ENCODE assay signal across 19 cellular contexts in genomic region chr7:80642871-80643270, GRCh38. TPM values are rescaled to one million over a fixed set of nuclear protein-coding genes. Genes with fewer than 3 reads are reported as not detected.
DNase-seq lines count a peak whose midpoint lies in the region; ATAC-seq, FAIRE-seq and TF ChIP-seq lines count a peak whose summit lies in the region.
"Had no signal": no experiment of that assay in that cellular context is flagged by ENCODE, and none has a peak within 500 bp of the region (broad histone marks: within the 10 kb centered on the region; RNA-seq: fewer than 3 reads in every experiment).

No MANE protein-coding gene starts in this region.

- H3K9ac ChIP-seq in parathyroid adenoma, result no peak overlapping the region

- H3K9me3 Mint-ChIP-seq in activated T-cell treated with anti-CD3 and anti-CD28 coated beads, Interleukin-2, amount 50 U/mL, for 72 hours, result no peaks in the 10 kb centered on the region
- H3K9me3 Mint-ChIP-seq: activated CD4-positive, alpha-beta memory T cell treated with anti-CD3 and anti-CD28 coated beads for 36 hours; activated naive CD4-positive, alpha-beta T cell treated with anti-CD3 and anti-CD28 coated beads, Interleukin-2, amount 50 U/mL, for 72 hours had no signal

- H3K27me3 Mint-ChIP-seq in activated T-cell treated with anti-CD3 and anti-CD28 coated beads, Interleukin-2, amount 50 U/mL, for 72 hours (ENCODE audit: low read depth), result no peaks in the 10 kb centered on the region
- H3K27me3 Mint-ChIP-seq: activated CD4-positive, alpha-beta memory T cell treated with anti-CD3 and anti-CD28 coated beads for 36 hours; brain had no signal

- intact Hi-C loops in heart right ventricle (cut with DNase I), result loop anchor here in 4 of 10 donors (5.0 to 10.0 kb wide), 4 partner anchors 41 to 118 kb away; no protein-coding TSS in a partner anchor

- H3K9me3 ChIP-seq in heart right ventricle (no peaks in the 10 kb centered on the region), parathyroid adenoma (ENCODE audit: control insufficient read depth, low read length) (no peaks in the 10 kb centered on the region)

- no peaks in the 10 kb centered on the region for H3K79me2 ChIP-seq in parathyroid adenoma

- H3K4me1 Mint-ChIP-seq in activated T-cell treated with anti-CD3 and anti-CD28 coated beads, Interleukin-2, amount 50 U/mL, for 72 hours (ENCODE audit: low read depth), result no peaks in the 10 kb centered on the region

- H3K4me2 ChIP-seq in parathyroid adenoma (ENCODE audit: low read length), result peak overlapping the region; percentile 12

- no peak for TF ChIP-seq CTCF in heart right ventricle (IDR thresholded peaks at IDR 0.05)
- no peak for TF ChIP-seq CTCF in parathyroid adenoma (IDR thresholded peaks at IDR 0.05)

- no peaks in the 10 kb centered on the region for H3K36me3 Mint-ChIP-seq in activated T-cell treated with anti-CD3 and anti-CD28 coated beads, Interleukin-2, amount 50 U/mL, for 72 hours (ENCODE audit: insufficient read depth in 2 of 2)
- H3K36me3 Mint-ChIP-seq: activated CD4-positive, alpha-beta memory T cell treated with anti-CD3 and anti-CD28 coated beads for 36 hours; activated naive CD4-positive, alpha-beta T cell treated with anti-CD3 and anti-CD28 coated beads, Interleukin-2, amount 50 U/mL, for 72 hours; brain had no signal

- H3K27ac Mint-ChIP-seq in activated T-cell treated with anti-CD3 and anti-CD28 coated beads, Interleukin-2, amount 50 U/mL, for 72 hours, result no peak overlapping the region
- H3K27ac Mint-ChIP-seq: activated CD4-positive, alpha-beta memory T cell treated with anti-CD3 and anti-CD28 coated beads for 36 hours; activated naive CD4-positive, alpha-beta T cell treated with anti-CD3 and anti-CD28 coated beads, Interleukin-2, amount 50 U/mL, for 72 hours; brain had no signal

- no peak overlapping the region for H3K4me3 Mint-ChIP-seq in activated T-cell treated with anti-CD3 and anti-CD28 coated beads, Interleukin-2, amount 50 U/mL, for 72 hours
- H3K4me3 Mint-ChIP-seq: activated CD4-positive, alpha-beta memory T cell treated with anti-CD3 and anti-CD28 coated beads for 36 hours; brain; neural crest cell had no signal

- H3K4me1 ChIP-seq in heart right ventricle (peaks cover 0 to 56% (median 40%) of the 10 kb centered on the region in 9 donors), parathyroid adenoma (no peaks in the 10 kb centered on the region)

- H3K27me3 ChIP-seq in heart right ventricle (no peaks in the 10 kb centered on the region), parathyroid adenoma (ENCODE audit: control insufficient read depth, insufficient read depth, low read length) (no peaks in the 10 kb centered on the region)

- peaks cover 0 to 19% (median 3%) of the 10 kb centered on the region in 9 donors for H3K36me3 ChIP-seq in heart right ventricle
- no peaks in the 10 kb centered on the region for H3K36me3 ChIP-seq in parathyroid adenoma (ENCODE audit: control insufficient read depth, insufficient read depth, low read length)

- peak overlapping the region; percentile 2 to 91 (median 78) for H3K27ac ChIP-seq in heart right ventricle
- no peak overlapping the region for H3K27ac ChIP-seq in parathyroid adenoma
- H3K27ac ChIP-seq: VCaP had no signal

- H3K4me3 ChIP-seq in heart right ventricle (peak overlapping the region; percentile 34 to 63 (median 49)), parathyroid adenoma (ENCODE audit: low read depth, low read length) (no peak overlapping the region)

- peak in 7 of 8 donors; percentile 15 to 47 (median 31) for ATAC-seq in heart right ventricle
- no peak for ATAC-seq in HG02588 (IDR thresholded peaks at IDR 0.05; ENCODE audit: unreplicated experiment)
- no peak for ATAC-seq in activated T-cell treated with anti-CD3 and anti-CD28 coated beads, Interleukin-2, amount 50 U/mL, for 72 hours (replicated peaks in 1 of 2)
- ATAC-seq: activated naive CD4-positive, alpha-beta T cell treated with anti-CD3 and anti-CD28 coated beads, Interleukin-2, amount 50 U/mL, for 72 hours had no signal

- DNase-seq in GF-D8 (lab: John Stamatoyannopoulos, UW), result peak; percentile 6
- DNase-seq in NOMO-1 (lab: John Stamatoyannopoulos, UW; ENCODE audit: unreplicated experiment in 2 of 2), result peak; percentile 65 to 87
- no peak for DNase-seq in heart right ventricle
- no peak for DNase-seq in DMS153 treated with DMSO at 0.1 percent for 48 hours (lab: John Stamatoyannopoulos, UW; ENCODE audit: unreplicated experiment)
- no peak for DNase-seq in frontal cortex (ENCODE audit: low spot score in 2 of 2)
- DNase-seq in activated T-cell treated with anti-CD3 and anti-CD28 coated beads, Interleukin-2, amount 50 U/mL, for 72 hours, result no peak
- DNase-seq: activated CD4-positive, alpha-beta memory T cell treated with anti-CD3 and anti-CD28 coated beads for 36 hours; activated T-cell treated with anti-CD3 and anti-CD28 coated beads, Interleukin-2, amount 50 U/mL, for 48 hours; islet precursor cell; midbrain; NCI-H69; stimulated activated CD4-positive, alpha-beta T cell treated with anti-CD3 and anti-CD28 coated beads, Interleukin-2, amount 100 ng/mL, for 48 hours; SW 1271 had no signal

- no peak for FAIRE-seq in frontal cortex (lab: Jason Lieb, UNC)

- 46 to 79% methylated on average over 1 of the region's 1 CpG for WGBS in heart right ventricle, 2 donors

- H2AFZ ChIP-seq in parathyroid adenoma, result no peak overlapping the region

RNA-seq across cellular contexts. Expression of gene CD36, which starts 4.4 kb away (rescaled TPM):
- total RNA-seq in heart right ventricle (1,000 to 10,000 TPM in 5 of 10 donors, 100 to 1,000 TPM in 5; 509 to 1,458 (median 988) TPM), frontal cortex (22.0 TPM)
- polyA plus RNA-seq in heart right ventricle, result 100 to 1,000 TPM; 190 to 586 TPM
- total RNA-seq in activated T-cell treated with anti-CD3 and anti-CD28 coated beads, Interleukin-2, amount 50 U/mL, for 72 hours, result under 1 TPM; 0.21 to 0.65 TPM
- total RNA-seq: activated CD4-positive, alpha-beta memory T cell treated with anti-CD3 and anti-CD28 coated beads for 36 hours; activated naive CD4-positive, alpha-beta T cell treated with anti-CD3 and anti-CD28 coated beads, Interleukin-2, amount 50 U/mL, for 72 hours had no signal

Comparison
In these comparisons a context has a peak if more than half of its experiments do, and no peak if none do; other contexts are left out.
1. DNase-seq: peak in GF-D8 (single experiment) and NOMO-1 (2 of 2); none in heart right ventricle (0 of 2), DMS153 treated with DMSO at 0.1 percent for 48 hours (single experiment), frontal cortex (0 of 2) and activated T-cell treated with anti-CD3 and anti-CD28 coated beads, Interleukin-2, amount 50 U/mL, for 72 hours (0 of 2).
2. ATAC-seq: peak in heart right ventricle (7 of 8); none in HG02588 (single experiment) and activated T-cell treated with anti-CD3 and anti-CD28 coated beads, Interleukin-2, amount 50 U/mL, for 72 hours (0 of 2).
3. RNA of gene CD36, which starts 4.4 kb away (total RNA-seq): 509 to 1,458 TPM in heart right ventricle; 22.0 TPM in frontal cortex (single experiment) and 0.21 to 0.65 TPM in activated T-cell treated with anti-CD3 and anti-CD28 coated beads, Interleukin-2, amount 50 U/mL, for 72 hours; every median in the first group is over 10 times any median in the second.